ENCODE assay signal across 15 cellular contexts in the genomic region with DNA sequence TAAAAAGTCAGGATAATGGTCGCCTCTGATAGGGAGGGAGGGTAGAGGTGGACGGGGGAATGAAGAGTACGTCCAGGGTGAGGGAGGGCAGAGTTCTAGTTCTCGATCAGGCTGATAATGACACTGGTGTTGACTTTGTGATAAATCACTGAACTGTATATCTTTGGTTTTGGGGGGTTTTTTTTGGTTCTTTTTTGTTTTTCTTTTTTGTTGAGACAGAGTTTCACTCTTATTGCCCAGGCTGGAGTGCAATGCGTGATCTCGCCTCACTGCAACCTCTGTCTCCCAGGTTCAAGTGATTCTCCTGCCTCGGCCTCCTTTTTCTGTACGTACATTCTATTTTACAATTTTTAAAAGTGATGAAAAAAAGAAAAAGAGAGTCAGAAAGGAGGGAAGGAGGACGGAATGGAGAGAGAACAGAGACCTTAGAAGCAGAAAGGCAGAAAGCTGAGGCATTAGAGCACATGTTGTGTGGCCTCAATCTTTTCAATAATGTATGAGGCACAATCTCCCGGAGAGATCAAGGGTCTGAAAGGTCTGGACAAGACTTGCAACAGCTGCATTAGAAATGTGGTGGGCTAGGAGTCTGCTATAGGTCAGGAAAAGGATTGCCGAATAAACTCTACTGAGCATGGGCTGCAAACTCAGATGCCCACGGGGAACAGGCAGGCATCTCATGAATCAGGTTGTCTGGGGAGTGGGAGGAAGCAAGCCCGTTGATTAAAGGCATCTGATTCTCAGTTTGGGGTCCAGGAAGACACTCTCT.
DNase-seq lines count a peak whose midpoint lies in the region; ATAC-seq, FAIRE-seq and TF ChIP-seq lines count a peak whose summit lies in the region.
"Had no signal": no experiment of that assay in that cellular context is flagged by ENCODE, and none has a peak within 500 bp of the region (broad histone marks: within the 10 kb centered on the region; RNA-seq: fewer than 3 reads in every experiment).

No MANE protein-coding gene starts in this region.

- TF ChIP-seq EP300 in HepG2 (IDR thresholded peaks at IDR 0.05; ENCODE audit: low read depth in 2 of 2, low read length in 2 of 2) (no peak), HepG2 (CRISPR knock-in tag; IDR thresholded peaks at IDR 0.05; ENCODE audit: borderline replicate concordance) (no peak)

- 0 out of 2 replicates have a peak, but pooled peaks cover 10% of the 10 kb centered on the region for H3F3A ChIP-seq in GM23248 (ENCODE audit: insufficient read depth)

- H3K27me3 Mint-ChIP-seq in activated CD4-positive, alpha-beta T cell treated with anti-CD3 and anti-CD28 coated beads, Interleukin-2, amount 10 ng/mL, durations not matched to agents 7 days and 5 days = no peaks in the 10 kb centered on the region
- no peaks in the 10 kb centered on the region for H3K27me3 Mint-ChIP-seq in activated CD8-positive, alpha-beta T cell treated with anti-CD3 and anti-CD28 coated beads for 36 hours
- no peaks in the 10 kb centered on the region for H3K27me3 Mint-ChIP-seq in stimulated activated naive CD8-positive, alpha-beta T cell treated with anti-CD3 and anti-CD28 coated beads, Interleukin-15, Interleukin-2, amounts not matched to agents 100 ng/mL and 50 ng/mL, for 24 hours

- in situ Hi-C loops in HepG2 (cut with HindIII; ENCODE audit: extremely low pct_ligation_motif_present, low pct_unique_long_range_greater_than_20kb) = loop anchor here (10.0 kb wide), 1 partner anchor 199 kb away; no protein-coding TSS in a partner anchor
- in situ Hi-C loops in GM23248 (cut with MboI) = no loop called here

- H3K36me3 Mint-ChIP-seq in activated CD4-positive, alpha-beta T cell treated with anti-CD3 and anti-CD28 coated beads, Interleukin-2, amount 10 ng/mL, durations not matched to agents 7 days and 5 days (ENCODE audit: low read depth) = no peaks in the 10 kb centered on the region
- no peaks in the 10 kb centered on the region for H3K36me3 Mint-ChIP-seq in activated CD8-positive, alpha-beta T cell treated with anti-CD3 and anti-CD28 coated beads for 36 hours (ENCODE audit: low read depth)
- peaks cover 5% of the 10 kb centered on the region for H3K36me3 Mint-ChIP-seq in stimulated activated naive CD8-positive, alpha-beta T cell treated with anti-CD3 and anti-CD28 coated beads, Interleukin-15, Interleukin-2, amounts not matched to agents 100 ng/mL and 50 ng/mL, for 24 hours (ENCODE audit: low read depth)

- peak; percentile 12 for FAIRE-seq in HepG2 (lab: Jason Lieb, UNC)
- FAIRE-seq: endometrium had no signal

- H3K4me2 ChIP-seq in HepG2 (ENCODE audit: low read depth, low read length) (no peak overlapping the region), GM23248 (ENCODE audit: unreplicated experiment) (no peak overlapping the region)

- H3K27ac Mint-ChIP-seq in activated CD4-positive, alpha-beta T cell treated with anti-CD3 and anti-CD28 coated beads, Interleukin-2, amount 10 ng/mL, durations not matched to agents 7 days and 5 days = peak overlapping the region; percentile 85
- H3K27ac Mint-ChIP-seq in activated CD8-positive, alpha-beta T cell treated with anti-CD3 and anti-CD28 coated beads for 36 hours = peak overlapping the region; percentile 83
- H3K27ac Mint-ChIP-seq in stimulated activated naive CD8-positive, alpha-beta T cell treated with anti-CD3 and anti-CD28 coated beads, Interleukin-15, Interleukin-2, amounts not matched to agents 100 ng/mL and 50 ng/mL, for 24 hours = no peak overlapping the region

- H3K4me1 ChIP-seq in HepG2 (ENCODE audit: insufficient read depth, low read length) (peaks cover 71% of the 10 kb centered on the region), GM23248 (ENCODE audit: insufficient read depth) (peaks cover 25% of the 10 kb centered on the region)

- TF ChIP-seq POLR2A in HepG2 (IDR thresholded peaks at IDR 0.05; ENCODE audit: insufficient read depth in 1 of 2, low read depth in 2 of 2, low read length in 2 of 2) = no peak

- no peak for ATAC-seq in activated CD8-positive, alpha-beta T cell treated with anti-CD3 and anti-CD28 coated beads for 36 hours
- ATAC-seq in HepG2 = no peak

- H3K36me3 ChIP-seq in HepG2 (replicated peaks in 1 of 2; ENCODE audit: control insufficient read depth in 1 of 2, insufficient read depth in 2 of 2, low read length in 2 of 2) (no peaks in the 10 kb centered on the region), GM23248 (ENCODE audit: low read depth) (no peaks in the 10 kb centered on the region)
- H3K36me3 ChIP-seq: ascending aorta, heart right ventricle had no signal

- peaks cover 12% of the 10 kb centered on the region for H3K9me3 Mint-ChIP-seq in activated CD4-positive, alpha-beta T cell treated with anti-CD3 and anti-CD28 coated beads, Interleukin-2, amount 10 ng/mL, durations not matched to agents 7 days and 5 days
- peaks cover 10% of the 10 kb centered on the region for H3K9me3 Mint-ChIP-seq in activated CD8-positive, alpha-beta T cell treated with anti-CD3 and anti-CD28 coated beads for 36 hours
- H3K9me3 Mint-ChIP-seq in stimulated activated naive CD8-positive, alpha-beta T cell treated with anti-CD3 and anti-CD28 coated beads, Interleukin-15, Interleukin-2, amounts not matched to agents 100 ng/mL and 50 ng/mL, for 24 hours = peaks cover 7% of the 10 kb centered on the region

- H3K27me3 ChIP-seq in HepG2 (ENCODE audit: control insufficient read depth in 1 of 2, insufficient read depth in 2 of 2, low read length in 2 of 2) (no peaks in the 10 kb centered on the region), GM23248 (replicated peaks; ENCODE audit: insufficient read depth) (no peaks in the 10 kb centered on the region)
- H3K27me3 ChIP-seq: ascending aorta, heart right ventricle had no signal

- POLR2A ChIA-PET in activated CD4-positive, alpha-beta T cell treated with anti-CD3 and anti-CD28 coated beads, Interleukin-2, amount 10 ng/mL, durations not matched to agents 7 days and 5 days (lab: Charles Lee) = no interaction called here
- POLR2A ChIA-PET in activated CD8-positive, alpha-beta T cell treated with anti-CD3 and anti-CD28 coated beads for 36 hours (lab: Charles Lee) = interaction anchor here (1.3 kb wide), 1 partner anchor 15 kb away, joined by 6 read pairs; no protein-coding TSS in a partner anchor
- POLR2A ChIA-PET in HepG2 (lab: Yijun Ruan, JAX) = interaction anchor here (1.3 to 13.1 kb wide), 7 partner anchors 9 to 342 kb away, joined by 3 to 657 read pairs (median 86); a partner anchor contains a TSS

- H3K4me3 ChIP-seq in HepG2 (replicated peaks in 1 of 3; ENCODE audit: insufficient read depth in 1 of 3, low read depth in 2 of 3, low read length in 3 of 3) = no peak overlapping the region
- no peak overlapping the region for H3K4me3 ChIP-seq in GM23248
- H3K4me3 ChIP-seq: ascending aorta, heart right ventricle had no signal

- H4K20me1 ChIP-seq in HepG2 (ENCODE audit: insufficient read depth, low read length) = no peaks in the 10 kb centered on the region
- no peaks in the 10 kb centered on the region for H4K20me1 ChIP-seq in GM23248 (ENCODE audit: insufficient read depth)

- H3K27ac ChIP-seq in HepG2 (ENCODE audit: extremely low read length, insufficient read depth, low read length) (no peak overlapping the region), GM23248 (no peak overlapping the region)

- no peak for DNase-seq in activated CD4-positive, alpha-beta T cell treated with anti-CD3 and anti-CD28 coated beads, Interleukin-2, amount 10 ng/mL, durations not matched to agents 7 days and 5 days
- DNase-seq in activated CD4-positive, alpha-beta T cell treated with anti-CD3 and anti-CD28 coated beads for 48 hours = no peak
- DNase-seq in activated CD8-positive, alpha-beta T cell treated with anti-CD3 and anti-CD28 coated beads for 36 hours = no peak
- DNase-seq in HepG2 (ENCODE audit: low spot score) (no peak), cerebellar cortex (ENCODE audit: low spot score) (no peak), GM23248 (no peak), NCI-H526 treated with DMSO at 0.1 percent for 48 hours (lab: John Stamatoyannopoulos, UW) (no peak)
- DNase-seq: DMS79 treated with DMSO at 0.1 percent for 48 hours, heart right ventricle, Karpas-422, NCI-H2029 had no signal

- no peak for TF ChIP-seq CTCF in activated CD8-positive, alpha-beta T cell treated with anti-CD3 and anti-CD28 coated beads for 36 hours (IDR thresholded peaks at IDR 0.05)
- TF ChIP-seq CTCF in HepG2 (CRISPR knock-in tag; IDR thresholded peaks at IDR 0.05) = no peak

- intact Hi-C loops in activated CD8-positive, alpha-beta T cell treated with anti-CD3 and anti-CD28 coated beads for 36 hours (cut with micrococcal nuclease) = no loop called here
- intact Hi-C loops in HepG2 (cut with micrococcal nuclease; ENCODE audit: unreplicated experiment) = no loop called here

- TF ChIP-seq RAD21 in HepG2 (CRISPR knock-in tag; IDR thresholded peaks at IDR 0.05) = no peak

- H3K9me3 ChIP-seq in HepG2 (ENCODE audit: low read length) = no peaks in the 10 kb centered on the region
- H3K9me3 ChIP-seq in GM23248 (ENCODE audit: low read depth) = no peaks in the 10 kb centered on the region
- H3K9me3 ChIP-seq: ascending aorta had no signal

- H3K79me2 ChIP-seq in HepG2 (ENCODE audit: insufficient read depth, low read length) (no peaks in the 10 kb centered on the region), GM23248 (ENCODE audit: insufficient read depth) (no peaks in the 10 kb centered on the region)

- H3K4me1 Mint-ChIP-seq in activated CD4-positive, alpha-beta T cell treated with anti-CD3 and anti-CD28 coated beads, Interleukin-2, amount 10 ng/mL, durations not matched to agents 7 days and 5 days = peaks cover 41% of the 10 kb centered on the region
- H3K4me1 Mint-ChIP-seq in activated CD8-positive, alpha-beta T cell treated with anti-CD3 and anti-CD28 coated beads for 36 hours (ENCODE audit: low read depth) = peaks cover 44% of the 10 kb centered on the region
- H3K4me1 Mint-ChIP-seq in stimulated activated naive CD8-positive, alpha-beta T cell treated with anti-CD3 and anti-CD28 coated beads, Interleukin-15, Interleukin-2, amounts not matched to agents 100 ng/mL and 50 ng/mL, for 24 hours (ENCODE audit: low read depth) = peaks cover 53% of the 10 kb centered on the region

- no peak overlapping the region for H3K4me3 Mint-ChIP-seq in activated CD4-positive, alpha-beta T cell treated with anti-CD3 and anti-CD28 coated beads, Interleukin-2, amount 10 ng/mL, durations not matched to agents 7 days and 5 days
- no peak overlapping the region for H3K4me3 Mint-ChIP-seq in activated CD8-positive, alpha-beta T cell treated with anti-CD3 and anti-CD28 coated beads for 36 hours
- H3K4me3 Mint-ChIP-seq in stimulated activated naive CD8-positive, alpha-beta T cell treated with anti-CD3 and anti-CD28 coated beads, Interleukin-15, Interleukin-2, amounts not matched to agents 100 ng/mL and 50 ng/mL, for 24 hours = peak overlapping the region; percentile 6
- H3K4me3 Mint-ChIP-seq: T-helper 1 cell treated with Interleukin-12 subunit alpha and Interleukin-12 subunit beta and Interleukin-4 antibody, amounts not matched to agents 30 μg/mL and 1 μg/mL, for 36 hours had no signal

- CTCF ChIA-PET in activated CD4-positive, alpha-beta T cell treated with anti-CD3 and anti-CD28 coated beads, Interleukin-2, amount 10 ng/mL, durations not matched to agents 7 days and 5 days (lab: Charles Lee) = interaction anchor here (5.4 kb wide), 1 partner anchor 12 kb away, joined by 40 read pairs; no protein-coding TSS in a partner anchor
- CTCF ChIA-PET in activated CD8-positive, alpha-beta T cell treated with anti-CD3 and anti-CD28 coated beads for 36 hours (lab: Charles Lee) = interaction anchor here (1.2 to 1.5 kb wide), 3 partner anchors 9 to 58 kb away, joined by 3 to 4 read pairs (median 4); no protein-coding TSS in a partner anchor
- CTCF ChIA-PET in HepG2 (lab: Yijun Ruan, JAX; ENCODE audit: low intra/inter-chr PET ratio, low total read pairs) = no interaction called here

- no peaks in the 10 kb centered on the region for H3K9me2 ChIP-seq in GM23248 (ENCODE audit: insufficient read depth)

- no TSS peak for BruUV-seq in HepG2 (replicated peaks; lab: Mats Ljungman, UMichigan)

- H3K9ac ChIP-seq in HepG2 (ENCODE audit: insufficient read depth, low read depth, low read length) (0 out of 2 replicates have a peak overlapping the region, but pooled peaks have one; percentile 7), GM23248 (no peak overlapping the region)

- WGBS in HepG2 (ENCODE audit: low lambda C conversion rate) = 59% methylated on average over 13 of the region's 13 CpGs
- 87% methylated on average over 13 of the region's 13 CpGs for WGBS in GM23248 (ENCODE audit: low coverage in 1 of 2, low lambda C conversion rate in 2 of 2, missing lambda C conversion rate in 2 of 2), 2 experiments

- H2AFZ ChIP-seq in HepG2 (ENCODE audit: low read length) = no peak overlapping the region
- H2AFZ ChIP-seq in GM23248 = no peak overlapping the region
